Comparison of ENCODE assay signal across 20 cellular contexts in the genomic region with DNA sequence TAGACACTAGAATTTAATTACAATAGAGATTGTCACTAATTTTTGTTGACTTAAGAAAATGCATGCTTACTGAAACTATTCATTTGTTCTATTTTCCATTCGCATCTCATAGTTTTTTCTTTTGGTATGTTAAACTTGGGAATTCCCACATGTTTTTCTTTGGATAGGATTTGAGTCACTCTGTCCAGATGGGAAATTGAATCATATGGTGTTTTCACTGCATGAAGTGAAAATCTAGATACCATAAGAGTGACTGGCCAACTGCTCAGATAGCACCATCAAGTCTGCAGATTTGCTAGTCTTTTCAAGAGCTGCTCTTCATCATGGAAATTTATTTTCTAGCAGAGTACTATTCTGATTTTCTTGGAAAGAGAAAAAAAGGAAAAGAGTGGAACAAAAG.
DNase-seq lines count a peak whose midpoint lies in the region; ATAC-seq and TF ChIP-seq lines count a peak whose summit lies in the region.
"Had no signal": no experiment of that assay in that cellular context is flagged by ENCODE, and none has a peak within 500 bp of the region (broad histone marks: within the 10 kb centered on the region; RNA-seq: fewer than 3 reads in every experiment).

No MANE protein-coding gene starts in this region.

- DNase-seq in GM03348 (ENCODE audit: low spot score) (peak; percentile 37), astrocyte of the cerebellum (ENCODE audit: low read depth) (peak; percentile 12), fibroblast of the aortic adventitia (ENCODE audit: low read depth) (peak; percentile 64), stromal cell of bone marrow (ENCODE audit: low read depth) (peak; percentile 68), putamen (ENCODE audit: low spot score) (no peak), activated gamma-delta T cell treated with Interleukin-2 at 50 U/mL for 16 hours (no peak), T-helper 17 cell (no peak)
- DNase-seq: activated CD4-positive, alpha-beta T cell treated with anti-CD3 and anti-CD28 coated beads, Interleukin-2, amount 50 U/mL, for 4 hours; activated naive CD4-positive, alpha-beta T cell treated with anti-CD3 and anti-CD28 coated beads for 36 hours; activated T-cell treated with anti-CD3 and anti-CD28 coated beads for 4 hours; CD4-positive, CD25-positive, alpha-beta regulatory T cell; esophagus squamous epithelium; left cardiac atrium; NCI-H1930; NCI-H446 treated with DMSO at 0.1 percent for 48 hours; stimulated activated CD4-positive, alpha-beta T cell treated with anti-CD3 and anti-CD28 coated beads, Interleukin-12 subunit alpha, Interleukin-12 subunit beta, amount 100 ng/mL, for 4 hours had no signal

- in situ Hi-C loops in astrocyte of the cerebellum (cut with HindIII; ENCODE audit: low sequenced_read_pairs) = loop anchor here (5.0 kb wide), 1 partner anchor 78 kb away; no protein-coding TSS in a partner anchor

- no peaks in the 10 kb centered on the region for H3K36me3 Mint-ChIP-seq in T-helper 17 cell (ENCODE audit: low read depth)
- H3K36me3 Mint-ChIP-seq: CD4-positive, CD25-positive, alpha-beta regulatory T cell had no signal

- H3K4me3 ChIP-seq in astrocyte of the cerebellum (ENCODE audit: low read depth, low read length) (no peak overlapping the region), fibroblast of the aortic adventitia (ENCODE audit: low read depth, low read length) (no peak overlapping the region)
- H3K4me3 ChIP-seq: breast epithelium, esophagus squamous epithelium, thoracic aorta had no signal

- TF ChIP-seq CTCF in astrocyte of the cerebellum (IDR thresholded peaks at IDR 0.05; ENCODE audit: low read depth, low read length, missing control alignments) = no peak
- TF ChIP-seq CTCF in fibroblast of the aortic adventitia (IDR thresholded peaks at IDR 0.05; ENCODE audit: insufficient read depth, low read length) = no peak

- no peaks in the 10 kb centered on the region for H3K4me1 Mint-ChIP-seq in T-helper 17 cell
- H3K4me1 Mint-ChIP-seq: CD4-positive, CD25-positive, alpha-beta regulatory T cell; neural crest cell had no signal

- no peaks in the 10 kb centered on the region for H3K9me3 ChIP-seq in T-helper 17 cell (ENCODE audit: control insufficient read depth, low read length, poor library complexity, severe bottlenecking)
- H3K9me3 ChIP-seq: esophagus squamous epithelium, thoracic aorta had no signal

- no peak overlapping the region for H3K4me3 Mint-ChIP-seq in T-helper 17 cell
- H3K4me3 Mint-ChIP-seq: activated naive CD4-positive, alpha-beta T cell treated with anti-CD3 and anti-CD28 coated beads for 36 hours; CD4-positive, CD25-positive, alpha-beta regulatory T cell; neural crest cell had no signal

- ATAC-seq in HG02763 (IDR thresholded peaks at IDR 0.05; ENCODE audit: unreplicated experiment) (no peak), T-helper 17 cell (no peak)
- ATAC-seq: left cardiac atrium had no signal

- H3K27me3 Mint-ChIP-seq in T-helper 17 cell = no peaks in the 10 kb centered on the region
- H3K27me3 Mint-ChIP-seq: CD4-positive, CD25-positive, alpha-beta regulatory T cell had no signal

- H3K27ac Mint-ChIP-seq in T-helper 17 cell = no peak overlapping the region
- H3K27ac Mint-ChIP-seq: activated naive CD4-positive, alpha-beta T cell treated with anti-CD3 and anti-CD28 coated beads for 36 hours; CD4-positive, CD25-positive, alpha-beta regulatory T cell had no signal

Comparison
In these comparisons a context has a peak if more than half of its experiments do, and no peak if none do; other contexts are left out.
1. DNase-seq: peak in GM03348 (single experiment), astrocyte of the cerebellum (single experiment), fibroblast of the aortic adventitia (single experiment) and stromal cell of bone marrow (single experiment); none in putamen (single experiment), activated gamma-delta T cell treated with Interleukin-2 at 50 U/mL for 16 hours (single experiment) and T-helper 17 cell (0 of 3).